ENCODE assay signal across 22 cellular contexts in genomic region chr4:124104628-124105027, GRCh38.
"Had no signal": no experiment of that assay in that cellular context is flagged by ENCODE, and none has a peak within 500 bp of the region (broad histone marks: within the 10 kb centered on the region; RNA-seq: fewer than 3 reads in every experiment).

No MANE protein-coding gene starts in this region.

- H3K4me2 ChIP-seq: hepatocyte had no signal

- H3K79me2 ChIP-seq: hepatocyte had no signal

- H3K4me3 ChIP-seq: esophagus muscularis mucosa, gastroesophageal sphincter, hepatocyte, right atrium auricular region, spleen, testis, transverse colon had no signal

- H2AFZ ChIP-seq: hepatocyte had no signal

- H3K4me1 ChIP-seq: esophagus muscularis mucosa, gastroesophageal sphincter, right atrium auricular region, spleen, testis, transverse colon had no signal

- H3K9me3 ChIP-seq: esophagus muscularis mucosa, gastroesophageal sphincter, testis, transverse colon had no signal

- H3K27me3 ChIP-seq: esophagus muscularis mucosa, gastroesophageal sphincter, hepatocyte, right atrium auricular region, spleen, testis, transverse colon had no signal

- FAIRE-seq: colon had no signal

- H3K27ac ChIP-seq: esophagus muscularis mucosa, gastroesophageal sphincter, hepatocyte, right atrium auricular region, spleen, testis, transverse colon had no signal

- H3K36me3 ChIP-seq: esophagus muscularis mucosa, gastroesophageal sphincter, right atrium auricular region, spleen, transverse colon had no signal

- DNase-seq: activated CD4-positive, alpha-beta memory T cell treated with anti-CD3 and anti-CD28 coated beads, Interleukin-2, amount 10 ng/mL, durations not matched to agents 7 days and 5 days; activated CD4-positive, alpha-beta T cell treated with anti-CD3 and anti-CD28 coated beads for 1 hour; activated CD4-positive, alpha-beta T cell treated with anti-CD3 and anti-CD28 coated beads, Interleukin-2, amount 10 ng/mL, durations not matched to agents 7 days and 5 days; activated naive CD4-positive, alpha-beta T cell treated with Interleukin-2 at 50 U/mL for 16 hours; activated T-cell treated with anti-CD3 and anti-CD28 coated beads, Interleukin-2, amount 50 U/mL, for 4 hours; anterior cingulate cortex; effector memory CD4-positive, alpha-beta T cell; left cardiac atrium; left ventricle myocardium superior; naive thymus-derived CD4-positive, alpha-beta T cell; occipital lobe; spleen; stimulated activated CD4-positive, alpha-beta T cell treated with anti-CD3 and anti-CD28 coated beads, Interleukin-2, amount 100 ng/mL, for 48 hours; stimulated activated naive CD4-positive, alpha-beta T cell treated with Interleukin-2 at 50 U/mL for 16 hours; T-helper 2 cell; testis; transverse colon had no signal
